28 cellular contexts compared by ENCODE assay signal in genomic region chr6:5590187-5590586, GRCh38.
DNase-seq lines count a peak whose midpoint lies in the region; ATAC-seq lines count a peak whose summit lies in the region.
"Had no signal": no experiment of that assay in that cellular context is flagged by ENCODE, and none has a peak within 500 bp of the region (broad histone marks: within the 10 kb centered on the region; RNA-seq: fewer than 3 reads in every experiment).

No MANE protein-coding gene starts in this region.

- peak; percentile 78 to 83 for ATAC-seq in right cardiac atrium
- ATAC-seq: activated CD4-positive, CD25-positive, alpha-beta regulatory T cell treated with anti-CD3 and anti-CD28 coated beads, Interleukin-2, amount 50 U/mL, for 24 hours; gastroesophageal sphincter; left colon; right lobe of liver; stimulated activated naive CD8-positive, alpha-beta T cell treated with anti-CD3 and anti-CD28 coated beads, Interleukin-15, Interleukin-2, amounts not matched to agents 100 U/mL and 50 U/mL, for 24 hours had no signal

- WGBS in right cardiac atrium, result 74% methylated on average over 5 of the region's 5 CpGs

- H3K9me3 ChIP-seq in right cardiac atrium (ENCODE audit: control insufficient read depth, low read length), result no peaks in the 10 kb centered on the region
- H3K9me3 ChIP-seq: neutrophil, right lobe of liver had no signal

- H3K4me3 ChIP-seq in right cardiac atrium (ENCODE audit: low read length), result no peak overlapping the region
- H3K4me3 ChIP-seq: BLaER1 treated with 17β-estradiol and CSF1 and Interleukin-3, amounts not matched to agents 10 nM and 100 nM; gastroesophageal sphincter; PC-9; right lobe of liver; spleen had no signal

- H3K4me1 ChIP-seq in right cardiac atrium (ENCODE audit: control insufficient read depth, insufficient read depth, low read length), result no peaks in the 10 kb centered on the region
- H3K4me1 ChIP-seq: BLaER1 treated with 17β-estradiol and CSF1 and Interleukin-3, amounts not matched to agents 10 nM and 100 nM; gastroesophageal sphincter; right lobe of liver; spleen had no signal

- DNase-seq in DMS 273 (lab: John Stamatoyannopoulos, UW; ENCODE audit: unreplicated experiment) (peak; percentile 13), DMS 273 treated with DMSO at 0.1 percent for 48 hours (lab: John Stamatoyannopoulos, UW) (no peak), NCI-H2029 treated with DMSO at 0.1 percent for 48 hours (lab: John Stamatoyannopoulos, UW) (peak; percentile 97), SHP77 treated with DMSO at 0.1 percent for 48 hours (lab: John Stamatoyannopoulos, UW) (peak; percentile 54), right cardiac atrium (peak in 2 of 3 donors; percentile 35 to 70), SK-N-DZ (ENCODE audit: low spot score) (no peak), kidney tubule cell (ENCODE audit: low spot score) (no peak)
- no peak for DNase-seq in activated CD8-positive, alpha-beta memory T cell treated with anti-CD3 and anti-CD28 coated beads for 24 hours
- DNase-seq: activated CD4-positive, alpha-beta T cell treated with anti-CD3 and anti-CD28 coated beads, Interleukin-2, amount 50 U/mL, for 4 hours; activated CD8-positive, alpha-beta memory T cell treated with anti-CD3 and anti-CD28 coated beads, Interleukin-2, amount 50 U/mL, for 4 hours; activated naive CD4-positive, alpha-beta T cell treated with anti-CD3 and anti-CD28 coated beads, Interleukin-2, amount 50 U/mL, for 16 hours; amniotic stem cell; brain microvascular endothelial cell; GOT3; Kasumi-1; left colon; NCI-H1694 treated with DMSO at 0.1 percent for 48 hours; NCI-H524 treated with DMSO at 0.1 percent for 48 hours; PC-9; right lobe of liver; spleen; stimulated activated CD4-positive, alpha-beta T cell treated with anti-CD3 and anti-CD28 coated beads, Interleukin-2, amount 100 ng/mL, for 24 hours; stimulated activated naive CD8-positive, alpha-beta T cell treated with anti-CD3 and anti-CD28 coated beads, Interleukin-15, Interleukin-2, amounts not matched to agents 100 U/mL and 50 U/mL, for 24 hours had no signal

- H3K27me3 ChIP-seq in right cardiac atrium (ENCODE audit: control insufficient read depth, insufficient read depth), result no peaks in the 10 kb centered on the region
- H3K27me3 ChIP-seq: BLaER1 treated with 17β-estradiol and CSF1 and Interleukin-3, amounts not matched to agents 10 nM and 100 nM; brain microvascular endothelial cell; gastroesophageal sphincter; neutrophil; right lobe of liver; spleen had no signal

- no peak overlapping the region for H3K27ac ChIP-seq in right cardiac atrium (ENCODE audit: low read length)
- H3K27ac ChIP-seq: 22Rv1; BLaER1 treated with 17β-estradiol and CSF1 and Interleukin-3, amounts not matched to agents 10 nM and 100 nM; brain microvascular endothelial cell; gastroesophageal sphincter; neutrophil; PC-9; right lobe of liver; spleen had no signal

- intact Hi-C loops in right cardiac atrium (cut with DNase I), result no loop called here

Comparison
In these comparisons a context has a peak if more than half of its experiments do, and no peak if none do; other contexts are left out.
1. DNase-seq: peak in DMS 273 (single experiment), NCI-H2029 treated with DMSO at 0.1 percent for 48 hours (single experiment), SHP77 treated with DMSO at 0.1 percent for 48 hours (single experiment) and right cardiac atrium (2 of 3); none in DMS 273 treated with DMSO at 0.1 percent for 48 hours (single experiment), SK-N-DZ (single experiment), kidney tubule cell (single experiment) and activated CD8-positive, alpha-beta memory T cell treated with anti-CD3 and anti-CD28 coated beads for 24 hours (single experiment).